14 cellular contexts compared by ENCODE assay signal in genomic region chr1:19647643-19648042, GRCh38. TPM values are rescaled to one million over a fixed set of nuclear protein-coding genes. Genes with fewer than 3 reads are reported as not detected.
DNase-seq lines count a peak whose midpoint lies in the region; ATAC-seq and TF ChIP-seq lines count a peak whose summit lies in the region.
"Had no signal": no experiment of that assay in that cellular context is flagged by ENCODE, and none has a peak within 500 bp of the region (broad histone marks: within the 10 kb centered on the region; RNA-seq: fewer than 3 reads in every experiment).

No MANE protein-coding gene starts in this region.

- peak overlapping the region in 3 of 5 donors; percentile 4 to 52 (median 28) for H3K9ac ChIP-seq in subcutaneous abdominal adipose tissue (ENCODE audit: low read length in 5 of 5)

- H3K9me3 Mint-ChIP-seq in T-helper 1 cell treated with Interleukin-12 subunit alpha and Interleukin-12 subunit beta and Interleukin-4 antibody, amounts not matched to agents 30 μg/mL and 1 μg/mL, for 36 hours = no peaks in the 10 kb centered on the region
- no peaks in the 10 kb centered on the region for H3K9me3 Mint-ChIP-seq in activated T-helper 17 cell treated with anti-CD3 and anti-CD28 coated beads, Interleukin-2, amount 50 U/mL, for 72 hours
- H3K9me3 Mint-ChIP-seq: natural killer cell had no signal

- H3K36me3 Mint-ChIP-seq in T-helper 1 cell treated with Interleukin-12 subunit alpha and Interleukin-12 subunit beta and Interleukin-4 antibody, amounts not matched to agents 30 μg/mL and 1 μg/mL, for 36 hours (ENCODE audit: low read depth) = no peaks in the 10 kb centered on the region
- H3K36me3 Mint-ChIP-seq in activated T-helper 17 cell treated with anti-CD3 and anti-CD28 coated beads, Interleukin-2, amount 50 U/mL, for 72 hours (ENCODE audit: low read depth) = no peaks in the 10 kb centered on the region
- H3K36me3 Mint-ChIP-seq: natural killer cell had no signal

- DNase-seq in T-helper 1 cell (no peak), NCI-H446 treated with DMSO at 0.1 percent for 48 hours (lab: John Stamatoyannopoulos, UW) (no peak), NCI-H1417 (lab: John Stamatoyannopoulos, UW) (no peak)
- DNase-seq: activated T-cell treated with anti-CD3 and anti-CD28 coated beads for 4 hours, dorsolateral prefrontal cortex, natural killer cell, NCI-H526, SW 1271 had no signal

- peak overlapping the region; percentile 38 for H3K27ac Mint-ChIP-seq in T-helper 1 cell treated with Interleukin-12 subunit alpha and Interleukin-12 subunit beta and Interleukin-4 antibody, amounts not matched to agents 30 μg/mL and 1 μg/mL, for 36 hours
- H3K27ac Mint-ChIP-seq in activated T-helper 17 cell treated with anti-CD3 and anti-CD28 coated beads, Interleukin-2, amount 50 U/mL, for 72 hours = peak overlapping the region; percentile 64
- H3K27ac Mint-ChIP-seq: natural killer cell had no signal

- H3K4me3 Mint-ChIP-seq in T-helper 1 cell treated with Interleukin-12 subunit alpha and Interleukin-12 subunit beta and Interleukin-4 antibody, amounts not matched to agents 30 μg/mL and 1 μg/mL, for 36 hours = peak overlapping the region; percentile 5
- peak overlapping the region; percentile 82 for H3K4me3 Mint-ChIP-seq in activated T-helper 17 cell treated with anti-CD3 and anti-CD28 coated beads, Interleukin-2, amount 50 U/mL, for 72 hours

- 38 to 73% methylated on average over 9 to 10 of the region's 16 CpGs for WGBS in gastroesophageal sphincter (ENCODE audit: low coverage in 1 of 2), 2 donors

- TF ChIP-seq CTCF in gastroesophageal sphincter (IDR thresholded peaks at IDR 0.05) = no peak

- H3K9me3 ChIP-seq in gastroesophageal sphincter (no peaks in the 10 kb centered on the region), subcutaneous abdominal adipose tissue (ENCODE audit: control insufficient read depth in 5 of 5, low read length in 5 of 5) (no peaks in the 10 kb centered on the region)

- H3K27me3 ChIP-seq in gastroesophageal sphincter = no peaks in the 10 kb centered on the region
- H3K27me3 ChIP-seq in subcutaneous abdominal adipose tissue (ENCODE audit: control insufficient read depth in 5 of 5, insufficient read depth in 4 of 5, low read length in 5 of 5) = no peaks in the 10 kb centered on the region

- TF ChIP-seq EP300 in gastroesophageal sphincter (IDR thresholded peaks at IDR 0.05) = no peak

- peaks cover 0 to 10% of the 10 kb centered on the region in 2 donors for H3K36me3 ChIP-seq in gastroesophageal sphincter
- H3K36me3 ChIP-seq in subcutaneous abdominal adipose tissue (ENCODE audit: control insufficient read depth in 5 of 5, insufficient read depth in 5 of 5, low read length in 5 of 5) = no peaks in the 10 kb centered on the region

- no peak for ATAC-seq in activated T-helper 17 cell treated with anti-CD3 and anti-CD28 coated beads, Interleukin-2, amount 50 U/mL, for 72 hours (replicated peaks)
- ATAC-seq in gastroesophageal sphincter (no peak), HG02588 (IDR thresholded peaks at IDR 0.05; ENCODE audit: unreplicated experiment) (no peak)
- ATAC-seq: natural killer cell had no signal

- peaks cover 9% of the 10 kb centered on the region for H3K27me3 Mint-ChIP-seq in T-helper 1 cell treated with Interleukin-12 subunit alpha and Interleukin-12 subunit beta and Interleukin-4 antibody, amounts not matched to agents 30 μg/mL and 1 μg/mL, for 36 hours (ENCODE audit: low read depth)
- H3K27me3 Mint-ChIP-seq in activated T-helper 17 cell treated with anti-CD3 and anti-CD28 coated beads, Interleukin-2, amount 50 U/mL, for 72 hours = no peaks in the 10 kb centered on the region

- peak overlapping the region; percentile 66 to 99 (median 96) for H3K27ac ChIP-seq in gastroesophageal sphincter
- peak overlapping the region; percentile 94 for H3K27ac ChIP-seq in subcutaneous abdominal adipose tissue (ENCODE audit: low read depth, low read length)

- H3K4me3 ChIP-seq in gastroesophageal sphincter (peak overlapping the region in 1 of 2 donors; percentile 89), subcutaneous abdominal adipose tissue (ENCODE audit: low read depth in 1 of 5, low read length in 5 of 5) (peak overlapping the region in 3 of 5 donors; percentile 8 to 29 (median 14))

- no peak for TF ChIP-seq POLR2A in gastroesophageal sphincter (IDR thresholded peaks at IDR 0.05)

- H3K4me1 ChIP-seq in gastroesophageal sphincter = peaks cover 0 to 82% (median 62%) of the 10 kb centered on the region in 3 donors
- peaks cover 14 to 74% (median 68%) of the 10 kb centered on the region in 5 donors for H3K4me1 ChIP-seq in subcutaneous abdominal adipose tissue (ENCODE audit: control insufficient read depth in 5 of 5, insufficient read depth in 5 of 5, low read length in 5 of 5)

- peaks cover 33% of the 10 kb centered on the region for H3K4me1 Mint-ChIP-seq in T-helper 1 cell treated with Interleukin-12 subunit alpha and Interleukin-12 subunit beta and Interleukin-4 antibody, amounts not matched to agents 30 μg/mL and 1 μg/mL, for 36 hours (ENCODE audit: low read depth)
- peaks cover 26% of the 10 kb centered on the region for H3K4me1 Mint-ChIP-seq in activated T-helper 17 cell treated with anti-CD3 and anti-CD28 coated beads, Interleukin-2, amount 50 U/mL, for 72 hours

RNA-seq across cellular contexts. Expression of gene NBL1, which starts 3.5 kb away (rescaled TPM):
- total RNA-seq in activated T-helper 17 cell treated with anti-CD3 and anti-CD28 coated beads, Interleukin-2, amount 50 U/mL, for 72 hours = 10 to 100 TPM; 15.0 to 16.0 TPM
- total RNA-seq in gastroesophageal sphincter = 100 to 1,000 TPM; 203 to 343 (median 301) TPM

RNA-seq across cellular contexts. Expression of gene HTR6, which starts 17.0 kb away (rescaled TPM):
- total RNA-seq in activated T-helper 17 cell treated with anti-CD3 and anti-CD28 coated beads, Interleukin-2, amount 50 U/mL, for 72 hours = under 1 TPM in 1 of 2 donors, not detected in 1; 0.13 TPM
- total RNA-seq in gastroesophageal sphincter = not detected
- total RNA-seq: A172 had no signal

Comparison
In these comparisons a context has a peak if more than half of its experiments do, and no peak if none do; other contexts are left out.
1. RNA of gene NBL1, which starts 3.5 kb away (total RNA-seq): 203 to 343 TPM in gastroesophageal sphincter; 15.0 to 16.0 TPM in activated T-helper 17 cell treated with anti-CD3 and anti-CD28 coated beads, Interleukin-2, amount 50 U/mL, for 72 hours; every median in the first group is over 10 times any median in the second.